ENCODE assay signal across 6 cellular contexts in the genomic region with DNA sequence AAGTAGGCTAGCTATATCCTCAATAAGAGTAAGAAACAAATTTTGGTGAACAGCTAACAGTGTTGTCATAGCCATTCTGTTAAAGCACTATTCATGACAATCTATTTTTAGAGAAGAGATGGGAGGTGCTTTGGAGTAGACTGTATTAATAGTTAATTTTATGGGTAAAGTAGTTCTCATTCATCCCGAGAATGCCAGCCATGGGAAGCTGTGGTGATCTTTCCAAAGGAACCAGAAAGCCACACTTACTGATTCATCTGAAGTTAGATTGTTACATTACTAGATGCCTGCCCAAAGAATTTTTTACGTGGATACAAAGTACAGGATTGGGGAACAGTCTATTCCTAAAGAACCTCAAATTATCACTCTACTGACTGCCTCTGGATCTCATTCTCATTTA.
"Had no signal": no experiment of that assay in that cellular context is flagged by ENCODE, and none has a peak within 500 bp of the region (broad histone marks: within the 10 kb centered on the region; RNA-seq: fewer than 3 reads in every experiment).

No MANE protein-coding gene starts in this region.

- H3K4me3 ChIP-seq: GM23248, HAP-1 had no signal

- H3K36me3 ChIP-seq: HAP-1 had no signal

- H2AFZ ChIP-seq: GM23248 had no signal

- H3K27ac ChIP-seq: GM23248 had no signal

- H3K4me1 ChIP-seq: HAP-1 had no signal

- H3K9ac ChIP-seq: GM23248 had no signal

- DNase-seq: GM23248, GOT3, H7, IMR-90 had no signal

- FAIRE-seq: HTR-8/SVneo had no signal
